Comparison of ENCODE assay signal across 22 cellular contexts in the genomic region with DNA sequence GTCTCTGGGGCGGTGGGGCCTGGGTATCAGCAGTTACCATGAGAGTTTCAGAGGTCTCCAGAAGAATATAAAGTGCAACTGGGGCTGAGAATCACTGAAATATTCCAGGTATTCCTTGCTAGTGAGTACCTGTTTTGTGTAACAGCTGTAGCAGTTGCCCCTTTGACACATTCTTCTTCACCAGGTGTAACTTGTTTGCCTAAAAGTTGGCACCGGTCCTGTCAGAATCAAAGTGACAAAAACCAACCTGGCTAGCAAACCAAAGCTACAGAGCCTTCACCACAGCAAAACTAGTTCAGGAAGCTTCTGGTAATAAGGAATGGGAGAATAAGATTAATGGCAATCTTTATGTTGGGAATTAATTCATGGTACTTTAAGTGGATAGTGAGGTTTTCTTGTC.
"Had no signal": no experiment of that assay in that cellular context is flagged by ENCODE, and none has a peak within 500 bp of the region (broad histone marks: within the 10 kb centered on the region; RNA-seq: fewer than 3 reads in every experiment).

No MANE protein-coding gene starts in this region.

- H3K27ac ChIP-seq: brain microvascular endothelial cell, foreskin keratinocyte, left ventricle myocardium inferior, neural progenitor cell, transverse colon, vagina, WERI-Rb-1 had no signal

- ATAC-seq: activated CD8-positive, alpha-beta T cell treated with anti-CD3 and anti-CD28 coated beads, Interleukin-2, amount 10 ng/mL, durations not matched to agents 7 days and 5 days; foreskin keratinocyte; naive thymus-derived CD8-positive, alpha-beta T cell; sciatic nerve; stimulated activated effector memory CD8-positive, alpha-beta T cell treated with anti-CD3 and anti-CD28 coated beads, Interleukin-12 subunit alpha, Interleukin-12 subunit beta, amount 100 ng/mL, for 72 hours had no signal

- DNase-seq: activated CD4-positive, alpha-beta T cell treated with anti-CD3 and anti-CD28 coated beads, Interleukin-2, amount 50 U/mL, for 1 hour; activated CD4-positive, CD25-positive, alpha-beta regulatory T cell treated with anti-CD3 and anti-CD28 coated beads, Interleukin-2, amount 50 U/mL, for 72 hours; activated CD8-positive, alpha-beta T cell treated with anti-CD3 and anti-CD28 coated beads, Interleukin-2, amount 10 ng/mL, durations not matched to agents 7 days and 5 days; activated gamma-delta T cell treated with Interleukin-2 at 50 U/mL for 16 hours; aorta; brain microvascular endothelial cell; caudate nucleus; dermis blood vessel endothelial cell; effector CD8-positive, alpha-beta T cell; erythroblast; foreskin keratinocyte; left ventricle myocardium inferior; mammary epithelial cell; naive thymus-derived CD8-positive, alpha-beta T cell; small intestine; stimulated activated CD4-positive, alpha-beta T cell treated with anti-CD3 and anti-CD28 coated beads, Interleukin-2, amount 100 ng/mL, for 24 hours; transverse colon; WERI-Rb-1 had no signal
